22 cellular contexts compared by ENCODE assay signal in the genomic region with DNA sequence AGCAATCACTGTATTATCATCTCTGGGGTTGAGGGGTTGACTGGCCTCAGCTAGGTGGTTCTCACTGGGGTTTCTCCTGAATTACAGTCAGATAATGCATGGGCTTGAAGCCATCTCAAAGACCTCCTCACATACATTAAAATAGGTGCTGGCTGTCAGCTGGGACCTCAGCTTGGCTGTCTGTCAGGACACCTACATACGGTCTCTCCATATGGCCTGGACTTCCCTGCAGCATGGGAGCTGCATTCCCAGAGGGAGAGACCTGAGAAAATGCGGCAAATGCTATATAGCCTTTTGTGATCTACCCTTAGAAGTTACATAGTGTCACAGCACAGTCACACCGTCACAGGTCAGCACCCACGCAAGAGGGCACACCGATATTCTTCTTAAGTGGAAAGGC.
"Had no signal": no experiment of that assay in that cellular context is flagged by ENCODE, and none has a peak within 500 bp of the region (broad histone marks: within the 10 kb centered on the region; RNA-seq: fewer than 3 reads in every experiment).

No MANE protein-coding gene starts in this region.

- H3K9me3 ChIP-seq: colonic mucosa, left lung, lower lobe of right lung, mucosa of descending colon had no signal

- H3K4me3 Mint-ChIP-seq: dendritic cell treated with granulocyte-macrophage colony-stimulating factor and Interleukin-4, amounts not matched to agents 40 ng/mL and 50 ng/mL, for 4 days; effector memory CD8-positive, alpha-beta T cell; endodermal cell; mesothelial cell of epicardium; naive thymus-derived CD4-positive, alpha-beta T cell had no signal

- ATAC-seq: effector memory CD8-positive, alpha-beta T cell; esophagus mucosa; foreskin keratinocyte; gastroesophageal sphincter; heart right ventricle; left cardiac atrium; left lung; left ventricle myocardium superior; lower lobe of right lung; mucosa of descending colon; naive thymus-derived CD4-positive, alpha-beta T cell had no signal

- H3K27ac Mint-ChIP-seq: dendritic cell treated with granulocyte-macrophage colony-stimulating factor and Interleukin-4, amounts not matched to agents 40 ng/mL and 50 ng/mL, for 4 days; effector memory CD8-positive, alpha-beta T cell; endodermal cell; mesothelial cell of epicardium; naive thymus-derived CD4-positive, alpha-beta T cell had no signal

- H3K9me3 Mint-ChIP-seq: dendritic cell treated with granulocyte-macrophage colony-stimulating factor and Interleukin-4, amounts not matched to agents 40 ng/mL and 50 ng/mL, for 4 days; effector memory CD8-positive, alpha-beta T cell had no signal

- H3K4me3 ChIP-seq: colonic mucosa, gastroesophageal sphincter, heart right ventricle, left lung, lower lobe of right lung, mucosa of descending colon had no signal

- H3K27ac ChIP-seq: colonic mucosa, epithelial cell of prostate, foreskin keratinocyte, gastroesophageal sphincter, heart right ventricle, left lung, lower lobe of right lung had no signal

- H3K27me3 ChIP-seq: colonic mucosa, gastroesophageal sphincter, heart right ventricle, left lung had no signal

- H3K36me3 Mint-ChIP-seq: mesothelial cell of epicardium; naive thymus-derived CD4-positive, alpha-beta T cell had no signal

- H3K27me3 Mint-ChIP-seq: dendritic cell treated with granulocyte-macrophage colony-stimulating factor and Interleukin-4, amounts not matched to agents 40 ng/mL and 50 ng/mL, for 4 days had no signal

- DNase-seq: colonic mucosa; cortex of kidney; effector CD8-positive, alpha-beta T cell; effector memory CD8-positive, alpha-beta T cell; endodermal cell; erythroblast; foreskin keratinocyte; head of caudate nucleus; heart right ventricle; hippocampal formation; left cardiac atrium; left lung; left ventricle myocardium superior; lower lobe of right lung; mesenchymal stem cell; mucosa of descending colon; naive thymus-derived CD4-positive, alpha-beta T cell had no signal

- H3K36me3 ChIP-seq: colonic mucosa, gastroesophageal sphincter, heart right ventricle, left lung, lower lobe of right lung had no signal

- H3K4me1 ChIP-seq: colonic mucosa, foreskin keratinocyte, left lung, lower lobe of right lung had no signal

- H3K4me1 Mint-ChIP-seq: endodermal cell; mesothelial cell of epicardium; naive thymus-derived CD4-positive, alpha-beta T cell had no signal
